Comparison of ENCODE assay signal across 1 cellular context in genomic region chr12:90120627-90121026, GRCh38.
TF ChIP-seq lines count a peak whose summit lies in the region.

No MANE protein-coding gene starts in this region.

TF ChIP-seq in SK-N-SH, 30 proteins besides CTCF, POLR2A, EP300 and RAD21 (continued from another document):
- no peak for TF ChIP-seq FOXJ3 (CRISPR knock-in tag; IDR thresholded peaks at IDR 0.05)
- no peak for TF ChIP-seq TAF1 (IDR thresholded peaks at IDR 0.05; ENCODE audit: borderline replicate concordance, low read depth, low read length)
- TF ChIP-seq USF2 (IDR thresholded peaks at IDR 0.05; ENCODE audit: borderline replicate concordance, low read depth, low read length): no peak
- no peak for TF ChIP-seq USF1 (IDR thresholded peaks at IDR 0.05; ENCODE audit: borderline replicate concordance, low read depth)
- no peak for TF ChIP-seq RFX5 (IDR thresholded peaks at IDR 0.05; ENCODE audit: low read length)
- no peak for TF ChIP-seq NFIC (IDR thresholded peaks at IDR 0.05; ENCODE audit: borderline replicate concordance)
- TF ChIP-seq RCOR1 (IDR thresholded peaks at IDR 0.05; ENCODE audit: low read length): no peak
- no peak for TF ChIP-seq NRF1 (IDR thresholded peaks at IDR 0.05; ENCODE audit: low read depth, low read length)
- no peak for TF ChIP-seq ZBTB33 (IDR thresholded peaks at IDR 0.05; ENCODE audit: borderline replicate concordance, low read depth)
